Comparison of ENCODE assay signal across 2 cellular contexts in the genomic region with DNA sequence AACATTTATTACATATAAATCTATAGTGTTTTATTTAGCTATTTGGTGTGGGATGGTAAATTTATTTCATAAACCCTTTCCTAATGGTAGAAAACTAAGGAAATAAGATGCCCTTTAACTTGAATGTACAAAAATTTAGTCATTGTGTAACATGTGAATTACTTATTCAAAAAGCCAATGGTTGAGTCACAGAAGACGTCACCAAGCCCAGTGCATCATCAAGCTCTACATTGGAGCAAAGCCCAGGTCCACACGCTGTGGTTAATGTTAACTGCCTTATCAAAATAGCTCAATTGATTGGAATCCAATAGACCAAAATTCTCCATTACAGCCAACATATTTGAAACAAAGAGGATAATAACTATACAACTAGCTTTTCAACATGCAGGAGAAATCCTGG.
TF ChIP-seq lines count a peak whose summit lies in the region.

No MANE protein-coding gene starts in this region.

TF ChIP-seq in IMR-90, 13 proteins besides CTCF, POLR2A, EP300 and RAD21:
- peak; percentile 82 for TF ChIP-seq FOS (IDR thresholded peaks at IDR 0.05; ENCODE audit: low read depth, low read length)
- peak; percentile 94 for TF ChIP-seq CEBPB (IDR thresholded peaks at IDR 0.05; ENCODE audit: low read depth, low read length)
- peak; percentile 25; the same call in 1 of the 2 replicates for TF ChIP-seq RFX5 (IDR thresholded peaks at IDR 0.05; ENCODE audit: low read depth, low read length)
- TF ChIP-seq CHD1 (IDR thresholded peaks at IDR 0.05; ENCODE audit: low read depth, low read length): no peak
- TF ChIP-seq, protein P1, sequence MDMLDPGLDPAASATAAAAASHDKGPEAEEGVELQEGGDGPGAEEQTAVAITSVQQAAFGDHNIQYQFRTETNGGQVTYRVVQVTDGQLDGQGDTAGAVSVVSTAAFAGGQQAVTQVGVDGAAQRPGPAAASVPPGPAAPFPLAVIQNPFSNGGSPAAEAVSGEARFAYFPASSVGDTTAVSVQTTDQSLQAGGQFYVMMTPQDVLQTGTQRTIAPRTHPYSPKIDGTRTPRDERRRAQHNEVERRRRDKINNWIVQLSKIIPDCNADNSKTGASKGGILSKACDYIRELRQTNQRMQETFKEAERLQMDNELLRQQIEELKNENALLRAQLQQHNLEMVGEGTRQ (IDR thresholded peaks at IDR 0.05; ENCODE audit: low read depth, low read length): no peak
- peak; percentile 35; the same call in 1 of the 2 replicates for TF ChIP-seq BHLHE40 (IDR thresholded peaks at IDR 0.05; ENCODE audit: low read depth, low read length)
- TF ChIP-seq MXI1 (IDR thresholded peaks at IDR 0.05; ENCODE audit: borderline replicate concordance, low read depth, low read length): no peak

TF ChIP-seq in HepG2, 621 proteins besides CTCF, POLR2A, EP300 and RAD21:
- no peak for TF ChIP-seq ZNF766 (CRISPR knock-in tag; IDR thresholded peaks at IDR 0.05; ENCODE audit: borderline replicate concordance)
- TF ChIP-seq ZBTB1 (CRISPR knock-in tag; IDR thresholded peaks at IDR 0.05; ENCODE audit: borderline replicate concordance): no peak
- TF ChIP-seq ZNF788 (CRISPR knock-in tag; IDR thresholded peaks at IDR 0.05; ENCODE audit: borderline replicate concordance): no peak
- peak; percentile 59; the same call in 1 of the 2 replicates for TF ChIP-seq CREB1 (IDR thresholded peaks at IDR 0.05)
- TF ChIP-seq CREB1 (CRISPR knock-in tag; IDR thresholded peaks at IDR 0.05): no peak
- TF ChIP-seq, protein P2, sequence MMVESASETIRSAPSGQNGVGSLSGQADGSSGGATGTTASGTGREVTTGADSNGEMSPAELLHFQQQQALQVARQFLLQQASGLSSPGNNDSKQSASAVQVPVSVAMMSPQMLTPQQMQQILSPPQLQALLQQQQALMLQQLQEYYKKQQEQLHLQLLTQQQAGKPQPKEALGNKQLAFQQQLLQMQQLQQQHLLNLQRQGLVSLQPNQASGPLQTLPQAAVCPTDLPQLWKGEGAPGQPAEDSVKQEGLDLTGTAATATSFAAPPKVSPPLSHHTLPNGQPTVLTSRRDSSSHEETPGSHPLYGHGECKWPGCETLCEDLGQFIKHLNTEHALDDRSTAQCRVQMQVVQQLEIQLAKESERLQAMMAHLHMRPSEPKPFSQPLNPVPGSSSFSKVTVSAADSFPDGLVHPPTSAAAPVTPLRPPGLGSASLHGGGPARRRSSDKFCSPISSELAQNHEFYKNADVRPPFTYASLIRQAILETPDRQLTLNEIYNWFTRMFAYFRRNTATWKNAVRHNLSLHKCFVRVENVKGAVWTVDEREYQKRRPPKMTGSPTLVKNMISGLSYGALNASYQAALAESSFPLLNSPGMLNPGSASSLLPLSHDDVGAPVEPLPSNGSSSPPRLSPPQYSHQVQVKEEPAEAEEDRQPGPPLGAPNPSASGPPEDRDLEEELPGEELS (CRISPR knock-in tag; IDR thresholded peaks at IDR 0.05): no peak
- TF ChIP-seq ZIK1 (CRISPR knock-in tag; IDR thresholded peaks at IDR 0.05; ENCODE audit: borderline replicate concordance, low read depth): no peak
- TF ChIP-seq ZFAT (CRISPR knock-in tag; conservative IDR thresholded peaks at IDR 0.05): no peak
- TF ChIP-seq YY1 (IDR thresholded peaks at IDR 0.05; ENCODE audit: insufficient read depth, insufficient replicate concordance, low read depth, low read length): no peak
